2 cellular contexts compared by ENCODE assay signal in the genomic region with DNA sequence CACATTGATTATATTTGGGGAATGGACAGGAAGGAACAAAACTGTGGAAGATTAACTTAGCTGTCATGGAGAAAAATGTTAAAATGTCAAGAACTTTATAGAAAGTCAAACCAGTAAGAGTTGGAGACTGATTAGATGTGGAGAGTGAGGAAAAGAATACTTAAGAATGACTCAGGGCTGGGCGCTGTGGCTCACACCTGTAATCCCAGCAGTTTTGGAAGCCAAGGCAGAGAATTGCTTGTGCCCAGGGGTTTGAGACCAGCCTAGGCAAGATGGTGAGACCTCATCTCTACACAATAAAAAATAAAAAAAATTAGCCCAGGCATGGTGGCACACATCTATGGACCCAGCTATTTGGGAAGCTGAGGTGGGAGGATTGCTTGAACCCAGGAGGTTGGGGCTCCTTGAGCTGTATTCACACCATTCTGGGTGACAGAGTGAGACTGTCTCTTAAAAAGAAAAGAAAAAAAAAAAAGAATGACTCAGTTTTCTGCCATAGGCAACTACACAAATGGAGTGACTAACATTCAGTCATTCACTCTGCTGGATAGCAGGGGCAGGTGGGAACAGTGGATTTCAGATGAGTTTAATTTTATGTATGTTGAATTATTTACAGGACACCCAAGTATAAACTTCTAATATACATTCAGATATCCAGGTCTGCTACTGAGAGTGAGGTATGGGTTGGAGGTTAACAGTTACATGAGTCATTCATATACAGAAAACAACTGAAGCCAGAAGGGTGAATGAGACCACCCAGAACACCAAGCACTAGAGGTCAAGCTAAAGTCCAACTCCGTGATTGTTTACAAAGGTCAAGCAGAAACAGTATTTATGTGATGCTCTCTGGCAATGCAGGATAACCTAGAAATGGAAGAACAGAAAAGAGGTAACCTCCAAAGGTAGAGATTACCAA.
TF ChIP-seq lines count a peak whose summit lies in the region.

No MANE protein-coding gene starts in this region.

TF ChIP-seq in A549, 52 proteins besides CTCF, POLR2A, EP300 and RAD21 (continued from another document):
- TF ChIP-seq EHF (CRISPR knock-in tag; IDR thresholded peaks at IDR 0.05) (no peak), MAZ (IDR thresholded peaks at IDR 0.05; ENCODE audit: borderline replicate concordance, low read depth, low read length) (no peak)

TF ChIP-seq in GM12891, 5 proteins besides CTCF, POLR2A, EP300 and RAD21 (continued from another document):
- TF ChIP-seq SPI1 (IDR thresholded peaks at IDR 0.05; ENCODE audit: low read depth, low read length) (no peak), POLR2AphosphoS5 (IDR thresholded peaks at IDR 0.05; ENCODE audit: low read depth, low read length) (no peak), TAF1 (IDR thresholded peaks at IDR 0.05; ENCODE audit: low read depth, low read length) (no peak)
